ENCODE assay signal across 9 cellular contexts in genomic region chr11:70111269-70112016, GRCh38. TPM values are rescaled to one million over a fixed set of nuclear protein-coding genes. Genes with fewer than 3 reads are reported as not detected.
A peak's percentile ranks its signal among the peaks of the same experiment; 100 is the strongest.
DNase-seq lines count a peak whose midpoint lies in the region; ATAC-seq and TF ChIP-seq lines count a peak whose summit lies in the region.
"Had no signal": no experiment of that assay in that cellular context is flagged by ENCODE, and none has a peak within 500 bp of the region (broad histone marks: within the 10 kb centered on the region; RNA-seq: fewer than 3 reads in every experiment).

No MANE protein-coding gene starts in this region.

- H3K4me3 Mint-ChIP-seq in stimulated activated memory B cell treated with anti-CD40 and anti-IgM and Interleukin-4, amounts not matched to agents 10 μg/mL and 1 μg/mL and 100 μg/mL, for 72 hours = no peak overlapping the region

- no peaks in the 10 kb centered on the region for H3K9me3 Mint-ChIP-seq in stimulated activated memory B cell treated with anti-CD40 and anti-IgM and Interleukin-4, amounts not matched to agents 10 μg/mL and 1 μg/mL and 100 μg/mL, for 72 hours

- H3K27ac Mint-ChIP-seq in stimulated activated memory B cell treated with anti-CD40 and anti-IgM and Interleukin-4, amounts not matched to agents 10 μg/mL and 1 μg/mL and 100 μg/mL, for 72 hours = no peak overlapping the region

- H3K4me3 ChIP-seq in PC-9 (no peak overlapping the region), stomach (no peak overlapping the region), H7 (ENCODE audit: insufficient read depth, low read depth, low read length) (no peak overlapping the region)

- H4K20me1 ChIP-seq in PC-9 (ENCODE audit: insufficient read depth) = peaks cover 8% of the 10 kb centered on the region; the same call in 1 of the 2 replicates

- CTCF ChIA-PET in PC-9 (lab: Charles Lee) = no interaction called here

- peaks cover 72% of the 10 kb centered on the region; the same call in 1 of the 2 replicates for H3F3A ChIP-seq in PC-9 (ENCODE audit: insufficient read depth, low read depth)

- 47 to 56% (median 54%) methylated on average over 29 of the region's 29 CpGs for WGBS in stomach, 5 donors

- POLR2A ChIA-PET in PC-9 (lab: Charles Lee; ENCODE audit: unreplicated experiment) = interaction anchor here (0.6 kb wide), 1 partner anchor 211 kb away, joined by 3 read pairs; no protein-coding TSS in a partner anchor

- H3K27me3 Mint-ChIP-seq in stimulated activated memory B cell treated with anti-CD40 and anti-IgM and Interleukin-4, amounts not matched to agents 10 μg/mL and 1 μg/mL and 100 μg/mL, for 72 hours = peaks cover 48% of the 10 kb centered on the region

- DNase-seq in NCI-H1417 (lab: John Stamatoyannopoulos, UW) = peak; percentile 9 to 82 (median 68)
- DNase-seq in NCI-H1417 treated with DMSO at 0.1 percent for 48 hours (lab: John Stamatoyannopoulos, UW) = no peak
- DNase-seq in PC-9 = peak; percentile 39 to 73
- peak; percentile 63 for DNase-seq in Right ventricle myocardium superior
- peak; percentile 39 for DNase-seq in stomach
- no peak for DNase-seq in H7

- peaks cover 12% of the 10 kb centered on the region for H3K4me1 Mint-ChIP-seq in stimulated activated memory B cell treated with anti-CD40 and anti-IgM and Interleukin-4, amounts not matched to agents 10 μg/mL and 1 μg/mL and 100 μg/mL, for 72 hours

- H2AFZ ChIP-seq in PC-9 = no peak overlapping the region

- TF ChIP-seq POLR2A in stomach (IDR thresholded peaks at IDR 0.05) = no peak

- H3K27me3 ChIP-seq in PC-9 (ENCODE audit: insufficient read depth, low read depth) (no peaks in the 10 kb centered on the region), stomach (no peaks in the 10 kb centered on the region), H7 (ENCODE audit: control insufficient read depth, insufficient read depth, low read length) (no peaks in the 10 kb centered on the region)

- no peak for TF ChIP-seq CTCF in PC-9 (conservative IDR thresholded peaks at IDR 0.05)
- TF ChIP-seq CTCF in stomach (IDR thresholded peaks at IDR 0.05) = no peak

- H3K79me2 ChIP-seq in PC-9 (ENCODE audit: low read depth) = 0 out of 2 replicates have a peak, but pooled peaks cover 2% of the 10 kb centered on the region

- H3K27ac ChIP-seq in PC-9 (no peak overlapping the region), stomach (peak overlapping the region in 2 of 5 donors; percentile 35 to 45)

- no peaks in the 10 kb centered on the region for H3K9me3 ChIP-seq in PC-9 (ENCODE audit: insufficient read depth, low read depth)
- no peaks in the 10 kb centered on the region for H3K9me3 ChIP-seq in stomach

- no TSS peak for BruUV-seq in PC-9 (replicated peaks; lab: Mats Ljungman, UMichigan)

- H3K36me3 Mint-ChIP-seq in stimulated activated memory B cell treated with anti-CD40 and anti-IgM and Interleukin-4, amounts not matched to agents 10 μg/mL and 1 μg/mL and 100 μg/mL, for 72 hours = no peaks in the 10 kb centered on the region

- ATAC-seq in Right ventricle myocardium superior (ENCODE audit: poor library complexity) (peak; percentile 71), GM21576 (IDR thresholded peaks at IDR 0.05; ENCODE audit: unreplicated experiment) (no peak)
- no peak for ATAC-seq in stimulated activated memory B cell treated with anti-CD40 and anti-IgM and Interleukin-4, amounts not matched to agents 10 μg/mL and 1 μg/mL and 100 μg/mL, for 72 hours

- H3K4me2 ChIP-seq in PC-9 = no peak overlapping the region

- intact Hi-C loops in PC-9 (cut with micrococcal nuclease; ENCODE audit: unreplicated experiment) (no loop called here), Right ventricle myocardium superior (cut with DNase I) (no loop called here), stomach (cut with DNase I; ENCODE audit: low total_unique reads) (no loop called here)

- H3K9me2 ChIP-seq in PC-9 (ENCODE audit: insufficient read depth) = no peaks in the 10 kb centered on the region

- H3K36me3 ChIP-seq in PC-9 (ENCODE audit: low read depth) (peaks cover 85% of the 10 kb centered on the region), stomach (no peaks in the 10 kb centered on the region), H7 (replicated peaks; ENCODE audit: control insufficient read depth, insufficient read depth, low read length) (no peaks in the 10 kb centered on the region)

- TF ChIP-seq EP300 in stomach (IDR thresholded peaks at IDR 0.05) = no peak

- H3K4me1 ChIP-seq in PC-9 (replicated peaks; ENCODE audit: insufficient read depth) (no peaks in the 10 kb centered on the region), stomach (peaks cover 0 to 12% (median 3%) of the 10 kb centered on the region in 4 donors)

RNA-seq across cellular contexts. Expression of gene ANO1, which starts 33.3 kb away (rescaled TPM):
- 107 and 114 TPM in 2 replicates for total RNA-seq in PC-9 (2021)
- total RNA-seq in Right ventricle myocardium superior = 6.2 TPM
- total RNA-seq in stomach = 10 to 100 TPM in 4 of 5 donors, 1 to 10 TPM in 1; 5.2 to 69.6 (median 32.7) TPM
- 1 to 10 TPM; 1.8 to 5.6 (median 4.3) TPM for polyA plus RNA-seq in stomach
- total RNA-seq in H7 (2014; rRNA removed; shearing (Covaris generic)) = 1.1 and 2.3 TPM in 2 replicates
- total RNA-seq: T-helper 2 cell treated with Interferon-gamma antibody and Interleukin-4, amounts not matched to agents 100 ng/mL and 5 ng/mL, for 36 hours had no signal

Comparison
In these comparisons a context has a peak if more than half of its experiments do, and no peak if none do; other contexts are left out.
1. DNase-seq: peak in NCI-H1417 (3 of 3), PC-9 (2 of 2), Right ventricle myocardium superior (single experiment) and stomach (single experiment); none in NCI-H1417 treated with DMSO at 0.1 percent for 48 hours (single experiment) and H7 (single experiment).